15 cellular contexts compared by ENCODE assay signal in genomic region chr10:116796469-116796868, GRCh38. TPM values are rescaled to one million over a fixed set of nuclear protein-coding genes. Genes with fewer than 3 reads are reported as not detected.
DNase-seq lines count a peak whose midpoint lies in the region; ATAC-seq and TF ChIP-seq lines count a peak whose summit lies in the region.
"Had no signal": no experiment of that assay in that cellular context is flagged by ENCODE, and none has a peak within 500 bp of the region (broad histone marks: within the 10 kb centered on the region; RNA-seq: fewer than 3 reads in every experiment).

No MANE protein-coding gene starts in this region.

- H3K4me3 Mint-ChIP-seq in natural killer cell treated with Interleukin-12 subunit alpha and Interleukin-12 subunit beta and Interleukin-15 and Interleukin-18, amount 100 ng/mL, for 72 hours = no peak overlapping the region
- H3K4me3 Mint-ChIP-seq in natural killer cell = no peak overlapping the region
- H3K4me3 Mint-ChIP-seq: CD4-positive, alpha-beta memory T cell had no signal

- no peaks in the 10 kb centered on the region for H3K36me3 ChIP-seq in OCI-LY3 (replicated peaks; ENCODE audit: low read depth, low read length)
- H3K36me3 ChIP-seq in lower lobe of right lung = no peaks in the 10 kb centered on the region
- H3K36me3 ChIP-seq in tibial artery = no peaks in the 10 kb centered on the region
- H3K36me3 ChIP-seq: BLaER1, SJCRH30 had no signal

- no peak overlapping the region for H3K27ac ChIP-seq in OCI-LY3 (ENCODE audit: low read length)
- H3K27ac ChIP-seq in lower lobe of right lung = no peak overlapping the region
- H3K27ac ChIP-seq in tibial artery = no peak overlapping the region
- H3K27ac ChIP-seq: A549, BLaER1, SJCRH30 had no signal

- no peak for ATAC-seq in natural killer cell treated with Interleukin-12 subunit alpha and Interleukin-12 subunit beta and Interleukin-15 and Interleukin-18, amount 100 ng/mL, for 72 hours
- ATAC-seq in natural killer cell (no peak), HG02885 (IDR thresholded peaks at IDR 0.05; ENCODE audit: poor library complexity, unreplicated experiment) (peak; percentile 34), lower lobe of right lung (no peak)

- intact Hi-C loops in natural killer cell (cut with micrococcal nuclease) = no loop called here
- intact Hi-C loops in lower lobe of right lung (cut with DNase I) = loop anchor here (10.0 kb wide), 1 partner anchor 378 kb away; no protein-coding TSS in a partner anchor
- intact Hi-C loops in tibial artery (cut with DNase I; ENCODE audit: low total_unique reads) = loop anchor here (5.0 kb wide), 1 partner anchor 381 kb away; no protein-coding TSS in a partner anchor

- TF ChIP-seq CTCF in natural killer cell (IDR thresholded peaks at IDR 0.05) = no peak
- TF ChIP-seq CTCF in OCI-LY3 (IDR thresholded peaks at IDR 0.05; ENCODE audit: low read depth, low read length) = no peak
- TF ChIP-seq CTCF in lower lobe of right lung (IDR thresholded peaks at IDR 0.05) = no peak
- TF ChIP-seq CTCF in tibial artery (IDR thresholded peaks at IDR 0.05) = no peak
- TF ChIP-seq CTCF in GM20000 (IDR thresholded peaks at IDR 0.05; ENCODE audit: extremely low read depth, missing control alignments) = no peak

- peaks cover 0 to 5% of the 10 kb centered on the region in 2 donors for H3K4me1 Mint-ChIP-seq in natural killer cell treated with Interleukin-12 subunit alpha and Interleukin-12 subunit beta and Interleukin-15 and Interleukin-18, amount 100 ng/mL, for 72 hours (ENCODE audit: low read depth in 2 of 2)
- H3K4me1 Mint-ChIP-seq in natural killer cell = peaks cover 0 to 6% of the 10 kb centered on the region in 2 donors
- H3K4me1 Mint-ChIP-seq: CD4-positive, alpha-beta memory T cell; IgD-negative memory B cell had no signal

- H3K9me3 Mint-ChIP-seq in natural killer cell treated with Interleukin-12 subunit alpha and Interleukin-12 subunit beta and Interleukin-15 and Interleukin-18, amount 100 ng/mL, for 72 hours = no peaks in the 10 kb centered on the region
- no peaks in the 10 kb centered on the region for H3K9me3 Mint-ChIP-seq in natural killer cell
- H3K9me3 Mint-ChIP-seq: CD4-positive, alpha-beta memory T cell had no signal

- H2AFZ ChIP-seq in OCI-LY3 (ENCODE audit: low read depth, low read length) = no peak overlapping the region

- H3K9me3 ChIP-seq in OCI-LY3 (ENCODE audit: insufficient read depth, low read length) = no peaks in the 10 kb centered on the region
- H3K9me3 ChIP-seq in lower lobe of right lung = no peaks in the 10 kb centered on the region
- no peaks in the 10 kb centered on the region for H3K9me3 ChIP-seq in tibial artery
- H3K9me3 ChIP-seq: A549, BLaER1, SJCRH30 had no signal

- H3K27me3 Mint-ChIP-seq in natural killer cell treated with Interleukin-12 subunit alpha and Interleukin-12 subunit beta and Interleukin-15 and Interleukin-18, amount 100 ng/mL, for 72 hours = peaks cover 20 to 23% of the 10 kb centered on the region in 2 donors
- peaks cover 12 to 18% of the 10 kb centered on the region in 2 donors for H3K27me3 Mint-ChIP-seq in natural killer cell (ENCODE audit: low read depth in 2 of 2)

- no peaks in the 10 kb centered on the region for H4K20me1 ChIP-seq in OCI-LY3 (ENCODE audit: insufficient read depth, low read length)
- H4K20me1 ChIP-seq: BLaER1 had no signal

- peak; percentile 10 for DNase-seq in natural killer cell treated with Interleukin-12 subunit alpha and Interleukin-12 subunit beta and Interleukin-15 and Interleukin-18, amount 100 ng/mL, for 72 hours (ENCODE audit: low spot score)
- DNase-seq in natural killer cell (no peak), lower lobe of right lung (no peak), NK-92 (lab: John Stamatoyannopoulos, UW; ENCODE audit: unreplicated experiment) (no peak), tibial artery (no peak), GM20000 (ENCODE audit: low spot score) (no peak)

- no peaks in the 10 kb centered on the region for H3K36me3 Mint-ChIP-seq in natural killer cell treated with Interleukin-12 subunit alpha and Interleukin-12 subunit beta and Interleukin-15 and Interleukin-18, amount 100 ng/mL, for 72 hours
- H3K36me3 Mint-ChIP-seq in natural killer cell = no peaks in the 10 kb centered on the region
- H3K36me3 Mint-ChIP-seq: CD4-positive, alpha-beta memory T cell; IgD-negative memory B cell had no signal

- H3K4me3 ChIP-seq in OCI-LY3 (ENCODE audit: low read length) (no peak overlapping the region), lower lobe of right lung (no peak overlapping the region), tibial artery (no peak overlapping the region)
- H3K4me3 ChIP-seq: A549, BLaER1, GM12878, SJCRH30 had no signal

- no peak overlapping the region for H3K27ac Mint-ChIP-seq in natural killer cell treated with Interleukin-12 subunit alpha and Interleukin-12 subunit beta and Interleukin-15 and Interleukin-18, amount 100 ng/mL, for 72 hours
- H3K27ac Mint-ChIP-seq in natural killer cell = no peak overlapping the region
- H3K27ac Mint-ChIP-seq: IgD-negative memory B cell had no signal

- peak overlapping the region; percentile 41; the same call in 1 of the 2 replicates for H3K4me2 ChIP-seq in OCI-LY3 (ENCODE audit: low read length)
- H3K4me2 ChIP-seq: A549, BLaER1 had no signal

- H3K9ac ChIP-seq in OCI-LY3 (ENCODE audit: low read length) = no peak overlapping the region
- H3K9ac ChIP-seq: BLaER1 had no signal

- H3K27me3 ChIP-seq in OCI-LY3 (ENCODE audit: low read depth, low read length) = no peaks in the 10 kb centered on the region
- peaks cover 23% of the 10 kb centered on the region for H3K27me3 ChIP-seq in lower lobe of right lung (ENCODE audit: low read depth)
- H3K27me3 ChIP-seq in tibial artery = peaks cover 0 to 41% of the 10 kb centered on the region in 2 donors
- H3K27me3 ChIP-seq: BLaER1 had no signal

- no peaks in the 10 kb centered on the region for H3K4me1 ChIP-seq in OCI-LY3 (ENCODE audit: low read length)
- no peaks in the 10 kb centered on the region for H3K4me1 ChIP-seq in lower lobe of right lung
- no peaks in the 10 kb centered on the region for H3K4me1 ChIP-seq in tibial artery
- H3K4me1 ChIP-seq: A549, SJCRH30 had no signal

- no peaks in the 10 kb centered on the region for H3K79me2 ChIP-seq in OCI-LY3 (ENCODE audit: low read length)

RNA-seq across cellular contexts. Expression of gene ENO4, which starts 52.8 kb away (rescaled TPM):
- total RNA-seq in natural killer cell treated with Interleukin-12 subunit alpha and Interleukin-12 subunit beta and Interleukin-15 and Interleukin-18, amount 100 ng/mL, for 72 hours = not detected
- total RNA-seq in natural killer cell (not detected), lower lobe of right lung (1.9 TPM)
- total RNA-seq: CD4-positive, alpha-beta memory T cell; GM12878; MCF 10A had no signal

RNA-seq across cellular contexts. Expression of gene HSPA12A, which starts 54.1 kb away (rescaled TPM):
- total RNA-seq in natural killer cell treated with Interleukin-12 subunit alpha and Interleukin-12 subunit beta and Interleukin-15 and Interleukin-18, amount 100 ng/mL, for 72 hours = under 1 TPM in 1 of 2 donors, not detected in 1; 0.08 TPM
- total RNA-seq in natural killer cell (under 1 TPM in 1 of 3 donors, not detected in 2; 0.43 TPM), lower lobe of right lung (8.8 TPM)
